8 cellular contexts compared by ENCODE assay signal in genomic region chr22:49670610-49671330, GRCh38.
A peak's percentile ranks its signal among the peaks of the same experiment; 100 is the strongest.
DNase-seq lines count a peak whose midpoint lies in the region; ATAC-seq and TF ChIP-seq lines count a peak whose summit lies in the region.

No MANE protein-coding gene starts in this region.

- H3K27me3 Mint-ChIP-seq in activated CD4-positive, alpha-beta T cell treated with anti-CD3 and anti-CD28 coated beads, Interleukin-2, amount 10 ng/mL, durations not matched to agents 24 days and 14 days = peaks cover 34% of the 10 kb centered on the region
- H3K27me3 Mint-ChIP-seq in memory B cell = peaks cover 22% of the 10 kb centered on the region
- H3K27me3 Mint-ChIP-seq in type B pancreatic cell = peaks cover 72% of the 10 kb centered on the region

- H3K4me3 Mint-ChIP-seq in activated CD4-positive, alpha-beta T cell treated with anti-CD3 and anti-CD28 coated beads, Interleukin-2, amount 10 ng/mL, durations not matched to agents 24 days and 14 days = peak overlapping the region; percentile 65
- H3K4me3 Mint-ChIP-seq in memory B cell (peak overlapping the region; percentile 75), type B pancreatic cell (peak overlapping the region; percentile 67)

- no peak for TF ChIP-seq CTCF in type B pancreatic cell (conservative IDR thresholded peaks at IDR 0.05)

- H3K9me3 Mint-ChIP-seq in activated CD4-positive, alpha-beta T cell treated with anti-CD3 and anti-CD28 coated beads, Interleukin-2, amount 10 ng/mL, durations not matched to agents 24 days and 14 days = no peaks in the 10 kb centered on the region
- H3K9me3 Mint-ChIP-seq in activated naive CD4-positive, alpha-beta T cell treated with anti-CD3 and anti-CD28 coated beads, Interleukin-2, amount 50 U/mL, for 72 hours = no peaks in the 10 kb centered on the region
- H3K9me3 Mint-ChIP-seq in memory B cell (peaks cover 3% of the 10 kb centered on the region), type B pancreatic cell (no peaks in the 10 kb centered on the region)

- H3K27ac Mint-ChIP-seq in activated CD4-positive, alpha-beta T cell treated with anti-CD3 and anti-CD28 coated beads, Interleukin-2, amount 10 ng/mL, durations not matched to agents 24 days and 14 days = no peak overlapping the region
- no peak overlapping the region for H3K27ac Mint-ChIP-seq in activated naive CD4-positive, alpha-beta T cell treated with anti-CD3 and anti-CD28 coated beads, Interleukin-2, amount 50 U/mL, for 72 hours
- H3K27ac Mint-ChIP-seq in memory B cell (no peak overlapping the region), type B pancreatic cell (no peak overlapping the region)

- peak; percentile 66 to 73 for ATAC-seq in activated naive CD4-positive, alpha-beta T cell treated with anti-CD3 and anti-CD28 coated beads, Interleukin-2, amount 50 U/mL, for 72 hours
- ATAC-seq in memory B cell (ENCODE audit: low read depth) (peak; percentile 70), GM21381 (IDR thresholded peaks at IDR 0.05; ENCODE audit: unreplicated experiment) (no peak), HG02798 (IDR thresholded peaks at IDR 0.05; ENCODE audit: poor library complexity, unreplicated experiment) (no peak)

- intact Hi-C loops in activated CD4-positive, alpha-beta T cell treated with anti-CD3 and anti-CD28 coated beads, Interleukin-2, amount 10 ng/mL, durations not matched to agents 24 days and 14 days (cut with micrococcal nuclease) = no loop called here

- no peaks in the 10 kb centered on the region for H3K36me3 Mint-ChIP-seq in activated CD4-positive, alpha-beta T cell treated with anti-CD3 and anti-CD28 coated beads, Interleukin-2, amount 10 ng/mL, durations not matched to agents 24 days and 14 days (ENCODE audit: low read depth)
- H3K36me3 Mint-ChIP-seq in activated naive CD4-positive, alpha-beta T cell treated with anti-CD3 and anti-CD28 coated beads, Interleukin-2, amount 50 U/mL, for 72 hours = peaks cover 9 to 15% of the 10 kb centered on the region in 2 donors
- peaks cover 2% of the 10 kb centered on the region for H3K36me3 Mint-ChIP-seq in memory B cell
- no peaks in the 10 kb centered on the region for H3K36me3 Mint-ChIP-seq in type B pancreatic cell

- DNase-seq in activated CD4-positive, alpha-beta T cell treated with anti-CD3 and anti-CD28 coated beads, Interleukin-2, amount 10 ng/mL, durations not matched to agents 24 days and 14 days = no peak
- no peak for DNase-seq in activated CD4-positive, alpha-beta T cell treated with anti-CD3 and anti-CD28 coated beads, Interleukin-2, amount 50 U/mL, for 4 hours
- DNase-seq in activated naive CD4-positive, alpha-beta T cell treated with anti-CD3 and anti-CD28 coated beads, Interleukin-2, amount 50 U/mL, for 72 hours (ENCODE audit: low spot score in 2 of 2) = peak; percentile 29 to 53
- DNase-seq in memory B cell (ENCODE audit: low spot score in 2 of 2) (peak in 1 of 2 donors; percentile 38), type B pancreatic cell (ENCODE audit: extremely low spot score, unreplicated experiment) (peak; percentile 62), RKO (ENCODE audit: low spot score) (no peak)

- H3K4me1 Mint-ChIP-seq in activated CD4-positive, alpha-beta T cell treated with anti-CD3 and anti-CD28 coated beads, Interleukin-2, amount 10 ng/mL, durations not matched to agents 24 days and 14 days = peaks cover 13% of the 10 kb centered on the region
- H3K4me1 Mint-ChIP-seq in memory B cell (peaks cover 18% of the 10 kb centered on the region), type B pancreatic cell (ENCODE audit: unreplicated experiment) (peaks cover 11% of the 10 kb centered on the region)

Comparison
In these comparisons a context has a peak if more than half of its experiments do, and no peak if none do; other contexts are left out.
1. DNase-seq: peak in activated naive CD4-positive, alpha-beta T cell treated with anti-CD3 and anti-CD28 coated beads, Interleukin-2, amount 50 U/mL, for 72 hours (2 of 2) and type B pancreatic cell (single experiment); none in activated CD4-positive, alpha-beta T cell treated with anti-CD3 and anti-CD28 coated beads, Interleukin-2, amount 10 ng/mL, durations not matched to agents 24 days and 14 days (single experiment), activated CD4-positive, alpha-beta T cell treated with anti-CD3 and anti-CD28 coated beads, Interleukin-2, amount 50 U/mL, for 4 hours (0 of 2) and RKO (single experiment).
2. ATAC-seq: peak in activated naive CD4-positive, alpha-beta T cell treated with anti-CD3 and anti-CD28 coated beads, Interleukin-2, amount 50 U/mL, for 72 hours (2 of 2) and memory B cell (single experiment); none in GM21381 (single experiment) and HG02798 (single experiment).
3. Peak in every context shown above with its lines, with median percentiles within 50 percentile points of each other: H3K4me3 Mint-ChIP-seq.